18 cellular contexts compared by ENCODE assay signal in the genomic region with DNA sequence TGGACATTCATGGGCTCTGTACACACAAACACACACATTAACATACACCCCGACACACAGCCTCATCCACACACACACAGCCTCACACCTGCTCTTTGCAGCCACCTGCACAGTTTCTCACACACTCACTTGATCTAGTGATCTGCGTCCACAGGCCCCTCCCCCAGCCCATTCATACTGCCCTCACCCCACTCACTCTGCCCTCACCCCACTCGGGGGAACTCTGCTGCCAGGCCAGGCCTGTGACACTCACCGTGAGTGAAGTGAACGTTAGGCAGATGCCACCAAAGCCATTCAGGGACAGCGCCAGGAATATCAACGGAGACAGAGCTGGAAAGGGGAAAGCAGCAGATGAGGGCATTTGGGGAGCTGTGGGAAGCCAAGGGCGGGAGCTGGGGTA. TPM values are rescaled to one million over a fixed set of nuclear protein-coding genes. Genes with fewer than 3 reads are reported as not detected.
A peak's percentile ranks its signal among the peaks of the same experiment; 100 is the strongest.
DNase-seq lines count a peak whose midpoint lies in the region; ATAC-seq and TF ChIP-seq lines count a peak whose summit lies in the region.
"Had no signal": no experiment of that assay in that cellular context is flagged by ENCODE, and none has a peak within 500 bp of the region (broad histone marks: within the 10 kb centered on the region; RNA-seq: fewer than 3 reads in every experiment).

No MANE protein-coding gene starts in this region.

- H3K23ac ChIP-seq in IMR-90 (ENCODE audit: low read depth, low read length), result no peak overlapping the region

- H3K9ac ChIP-seq in IMR-90 (ENCODE audit: low read depth, low read length), result no peak overlapping the region
- no peak overlapping the region for H3K9ac ChIP-seq in liver (ENCODE audit: low read depth in 1 of 2, low read length in 2 of 2)

- no peak overlapping the region for H3K18ac ChIP-seq in IMR-90 (ENCODE audit: low read depth, low read length)

- H3K27ac Mint-ChIP-seq in brain, result peak overlapping the region; percentile 31 to 92 (median 82)
- H3K27ac Mint-ChIP-seq in naive thymus-derived CD4-positive, alpha-beta T cell, result peak overlapping the region in 1 of 9 donors; percentile 20
- H3K27ac Mint-ChIP-seq: activated naive CD4-positive, alpha-beta T cell treated with anti-CD3 and anti-CD28 coated beads for 36 hours had no signal

- H3K4me1 ChIP-seq in IMR-90 (ENCODE audit: control insufficient read depth, insufficient read depth, low read length), result peaks cover 15% of the 10 kb centered on the region
- peaks cover 44 to 89% (median 82%) of the 10 kb centered on the region in 4 donors for H3K4me1 ChIP-seq in liver (ENCODE audit: control insufficient read depth in 4 of 4, insufficient read depth in 4 of 4, low read length in 3 of 4)
- H3K4me1 ChIP-seq in thyroid gland, result peaks cover 19 to 42% of the 10 kb centered on the region in 2 donors
- H3K4me1 ChIP-seq in naive thymus-derived CD4-positive, alpha-beta T cell (ENCODE audit: control insufficient read depth in 2 of 2, insufficient read depth in 2 of 2, low read length in 2 of 2), result no peaks in the 10 kb centered on the region

- no peaks in the 10 kb centered on the region for H3K36me3 Mint-ChIP-seq in brain
- H3K36me3 Mint-ChIP-seq in naive thymus-derived CD4-positive, alpha-beta T cell, result peaks cover 0 to 29% (median 7%) of the 10 kb centered on the region in 5 donors

- no peak overlapping the region for H3K4me3 ChIP-seq in IMR-90 (ENCODE audit: insufficient read depth, low read depth, low read length)
- no peak overlapping the region for H3K4me3 ChIP-seq in liver (ENCODE audit: low read depth in 1 of 3, low read length in 3 of 3)
- H3K4me3 ChIP-seq in thyroid gland (replicated peaks in 1 of 3), result no peak overlapping the region
- H3K4me3 ChIP-seq in naive thymus-derived CD4-positive, alpha-beta T cell (ENCODE audit: low read length), result no peak overlapping the region

- in situ Hi-C loops in IMR-90 (cut with MboI; ENCODE audit: low sequenced_read_pairs), result loop anchor here (25.0 kb wide), 1 partner anchor 663 kb away; no protein-coding TSS in a partner anchor

- TF ChIP-seq POLR2A in IMR-90 (IDR thresholded peaks at IDR 0.05; ENCODE audit: low read depth, low read length) (no peak), thyroid gland (IDR thresholded peaks at IDR 0.05) (no peak)

- no peaks in the 10 kb centered on the region; the same call in 1 of the 2 replicates for H4K20me1 ChIP-seq in IMR-90 (ENCODE audit: insufficient read depth, low read length)

- H3K4ac ChIP-seq in IMR-90 (ENCODE audit: low read depth, low read length), result no peak overlapping the region; the same call in 1 of the 2 replicates

- H3K4me2 ChIP-seq in IMR-90 (ENCODE audit: low read depth, low read length), result no peak overlapping the region

- peak overlapping the region; percentile 72 to 83 (median 77) for H3K4me3 Mint-ChIP-seq in brain
- H3K4me3 Mint-ChIP-seq in naive thymus-derived CD4-positive, alpha-beta T cell, result peak overlapping the region in 1 of 10 donors; percentile 57
- H3K4me3 Mint-ChIP-seq: activated naive CD4-positive, alpha-beta T cell treated with anti-CD3 and anti-CD28 coated beads for 36 hours; central memory CD8-positive, alpha-beta T cell had no signal

- CTCF ChIA-PET in IMR-90 (lab: Yijun Ruan, JAX), result interaction anchor here (0.6 kb wide), 1 partner anchor 42 kb away, joined by 3 read pairs; no protein-coding TSS in a partner anchor
- CTCF ChIA-PET in naive thymus-derived CD4-positive, alpha-beta T cell (lab: Charles Lee), result interaction anchor here (0.6 to 14.7 kb wide), 2 partner anchors 27 to 212 kb away, joined by 3 to 286 read pairs; a partner anchor contains a TSS

- H3K9me3 ChIP-seq in IMR-90 (ENCODE audit: control insufficient read depth, insufficient read depth, low read length) (no peaks in the 10 kb centered on the region), liver (ENCODE audit: control insufficient read depth in 4 of 4, low read length in 3 of 4) (no peaks in the 10 kb centered on the region), thyroid gland (no peaks in the 10 kb centered on the region)
- H3K9me3 ChIP-seq in naive thymus-derived CD4-positive, alpha-beta T cell (ENCODE audit: control insufficient read depth in 2 of 3, low read length in 3 of 3), result no peaks in the 10 kb centered on the region

- H2AK5ac ChIP-seq in IMR-90 (ENCODE audit: low read depth, low read length), result peak overlapping the region; percentile 8; the same call in 1 of the 2 replicates

- dilution Hi-C loops in IMR-90 (cut with HindIII; ENCODE audit: low sequenced_read_pairs, unreplicated experiment), result no loop called here

- H3K36me3 ChIP-seq in IMR-90 (ENCODE audit: control insufficient read depth, insufficient read depth, low read length) (peaks cover 26% of the 10 kb centered on the region), liver (ENCODE audit: control insufficient read depth in 4 of 4, insufficient read depth in 3 of 4, low read depth in 1 of 4, low read length in 3 of 4) (peaks cover 0 to 13% (median 7%) of the 10 kb centered on the region in 4 donors), thyroid gland (no peaks in the 10 kb centered on the region)
- H3K36me3 ChIP-seq in naive thymus-derived CD4-positive, alpha-beta T cell (ENCODE audit: control insufficient read depth in 2 of 3, insufficient read depth in 3 of 3, low read length in 3 of 3), result peaks cover 0 to 24% (median 0%) of the 10 kb centered on the region in 3 experiments

- H3K9me3 Mint-ChIP-seq in brain, result no peaks in the 10 kb centered on the region
- H3K9me3 Mint-ChIP-seq in naive thymus-derived CD4-positive, alpha-beta T cell, result no peaks in the 10 kb centered on the region
- H3K9me3 Mint-ChIP-seq: activated naive CD4-positive, alpha-beta T cell treated with anti-CD3 and anti-CD28 coated beads for 36 hours; central memory CD8-positive, alpha-beta T cell had no signal

- H3K14ac ChIP-seq in IMR-90 (replicated peaks; ENCODE audit: low read depth, low read length), result no peak overlapping the region

- no peak overlapping the region for H2BK20ac ChIP-seq in IMR-90 (ENCODE audit: low read depth, low read length)

- H3K27me3 ChIP-seq in IMR-90 (ENCODE audit: control insufficient read depth, insufficient read depth, low read length), result no peaks in the 10 kb centered on the region
- no peaks in the 10 kb centered on the region for H3K27me3 ChIP-seq in liver (ENCODE audit: control insufficient read depth in 4 of 4, insufficient read depth in 4 of 4, low read length in 3 of 4)
- H3K27me3 ChIP-seq in thyroid gland, result no peaks in the 10 kb centered on the region
- no peaks in the 10 kb centered on the region for H3K27me3 ChIP-seq in naive thymus-derived CD4-positive, alpha-beta T cell (ENCODE audit: control insufficient read depth in 2 of 2, insufficient read depth in 2 of 2, low read length in 2 of 2)

- no peak overlapping the region for H2BK15ac ChIP-seq in IMR-90 (ENCODE audit: low read depth, low read length)

- peaks cover 3 to 26% of the 10 kb centered on the region in 2 experiments; a peak in 3 of 4 replicates for H3K79me1 ChIP-seq in IMR-90 (ENCODE audit: low read depth in 1 of 2, low read length in 2 of 2)

- DNase-seq in IMR-90, result no peak
- no peak for DNase-seq in thyroid gland
- no peak for DNase-seq in inferior parietal cortex (ENCODE audit: extremely low spot score)
- DNase-seq in NCI-H1092 treated with DMSO at 0.1 percent for 48 hours (lab: John Stamatoyannopoulos, UW), result no peak
- no peak for DNase-seq in NCI-H146 treated with DMSO at 0.1 percent for 48 hours (lab: John Stamatoyannopoulos, UW; ENCODE audit: unreplicated experiment)
- DNase-seq in naive thymus-derived CD4-positive, alpha-beta T cell, result no peak
- DNase-seq: activated CD8-positive, alpha-beta memory T cell treated with anti-CD3 and anti-CD28 coated beads for 24 hours; activated naive CD4-positive, alpha-beta T cell treated with anti-CD3 and anti-CD28 coated beads for 36 hours; NCI-H1436 treated with DMSO at 0.1 percent for 48 hours; NCI-H748 treated with DMSO at 0.1 percent for 48 hours; retina; stimulated activated CD4-positive, alpha-beta T cell treated with anti-CD3 and anti-CD28 coated beads, Interleukin-4, amount 100 ng/mL, for 4 hours; stimulated activated naive CD4-positive, alpha-beta T cell had no signal

- H3K9me1 ChIP-seq in IMR-90 (ENCODE audit: insufficient read depth, low read length), result peaks cover 13% of the 10 kb centered on the region; the same call in 1 of the 2 replicates

- peak overlapping the region; percentile 87 for H2AK9ac ChIP-seq in IMR-90 (replicated peaks; ENCODE audit: low read depth, low read length, poor library complexity)

- BruUV-seq in IMR-90 (replicated peaks; lab: Mats Ljungman, UMichigan), result no TSS peak

- H3K27ac ChIP-seq in IMR-90 (ENCODE audit: insufficient read depth, low read length), result no peak overlapping the region
- peak overlapping the region; percentile 79 to 82 for H3K27ac ChIP-seq in liver (ENCODE audit: low read depth in 1 of 2, low read length in 2 of 2)
- peak overlapping the region; percentile 72 to 91 (median 85) for H3K27ac ChIP-seq in thyroid gland
- no peak overlapping the region for H3K27ac ChIP-seq in naive thymus-derived CD4-positive, alpha-beta T cell (ENCODE audit: low read depth, low read length)

- intact Hi-C loops in IMR-90 (cut with micrococcal nuclease) (no loop called here), thyroid gland (cut with DNase I) (no loop called here)
- intact Hi-C loops in naive thymus-derived CD4-positive, alpha-beta T cell (cut with micrococcal nuclease), result no loop called here

- no peak overlapping the region; a peak in 1 of 4 replicates for H4K8ac ChIP-seq in IMR-90 (ENCODE audit: low read depth in 2 of 2, low read length in 2 of 2)

- ATAC-seq in IMR-90 (ENCODE audit: low read depth), result no peak
- no peak for ATAC-seq in naive thymus-derived CD4-positive, alpha-beta T cell

- H3K27me3 Mint-ChIP-seq in brain, result peaks cover 14% of the 10 kb centered on the region
- H3K27me3 Mint-ChIP-seq in naive thymus-derived CD4-positive, alpha-beta T cell, result no peaks in the 10 kb centered on the region
- H3K27me3 Mint-ChIP-seq: central memory CD8-positive, alpha-beta T cell had no signal

- POLR2A ChIA-PET in IMR-90 (lab: Charles Lee; ENCODE audit: unreplicated experiment), result no interaction called here
- POLR2A ChIA-PET in naive thymus-derived CD4-positive, alpha-beta T cell (lab: Charles Lee), result interaction anchor here (1.1 kb wide), 1 partner anchor 29 kb away, joined by 4 read pairs; no protein-coding TSS in a partner anchor

- WGBS in IMR-90 (ENCODE audit: extremely low coverage in 2 of 2, insufficient read length in 1 of 2), 2 experiments, result 43% methylated on average over 3 of the region's 8 CpGs; no CpG with 5 or more reads in 1 of the 2 experiments
- 54% methylated on average over 8 of the region's 8 CpGs for WGBS in liver
- WGBS in thyroid gland, 2 donors, result 76 to 83% methylated on average over 8 of the region's 8 CpGs

- no peak overlapping the region for H4K91ac ChIP-seq in IMR-90 (ENCODE audit: insufficient read depth, low read depth, low read length)

- TF ChIP-seq CTCF in IMR-90 (conservative IDR thresholded peaks at IDR 0.05; ENCODE audit: low read depth, low read length) (no peak), brain (conservative IDR thresholded peaks at IDR 0.05) (no peak), liver (IDR thresholded peaks at IDR 0.05; ENCODE audit: low read depth, low read length, missing input control) (no peak), thyroid gland (IDR thresholded peaks at IDR 0.05) (no peak)

- no peak overlapping the region for H3K56ac ChIP-seq in IMR-90 (ENCODE audit: extremely low read depth, insufficient read depth, low read length)

- H2AFZ ChIP-seq in IMR-90 (replicated peaks; ENCODE audit: low read length, poor library complexity), result peak overlapping the region; percentile 18

- TF ChIP-seq RAD21 in IMR-90 (IDR thresholded peaks at IDR 0.05; ENCODE audit: low read length) (no peak), liver (IDR thresholded peaks at IDR 0.05) (no peak)

- no peak overlapping the region for H4K5ac ChIP-seq in IMR-90 (ENCODE audit: low read depth, low read length)

- H2BK120ac ChIP-seq in IMR-90 (ENCODE audit: low read depth, low read length), result no peak overlapping the region

- H2BK5ac ChIP-seq in IMR-90 (ENCODE audit: low read depth, low read length, poor library complexity, severe bottlenecking), result no peak overlapping the region

- H3K4me1 Mint-ChIP-seq in brain, result peaks cover 32% of the 10 kb centered on the region
- peaks cover 0 to 7% (median 6%) of the 10 kb centered on the region in 7 donors for H3K4me1 Mint-ChIP-seq in naive thymus-derived CD4-positive, alpha-beta T cell
- H3K4me1 Mint-ChIP-seq: central memory CD8-positive, alpha-beta T cell had no signal

RNA-seq across cellular contexts. Expression of a gene that starts 15.0 kb away (rescaled TPM):
- total RNA-seq in IMR-90 (2012; rRNA removed) (8.6 and 10.0 TPM in 2 replicates), liver (100 to 1,000 TPM; 107 to 171 TPM), thyroid gland (10 to 100 TPM; 20.3 to 64.1 (median 28.8) TPM)
- polyA plus RNA-seq in IMR-90 (2012; rRNA removed) (15.9 and 17.0 TPM in 2 replicates), brain (ENCODE audit: insufficient read depth, low read depth, low replicate concordance) (1.6 TPM), liver (100 to 1,000 TPM in 1 of 2 donors, 10 to 100 TPM in 1; 85.6 to 108 TPM)
- polyA plus RNA-seq in IMR-90 (2012; cell fraction: cytosol; rRNA removed), result 8.6 and 18.4 TPM in 2 replicates
- polyA plus RNA-seq in IMR-90 (2012; cell fraction: nucleus; rRNA removed; ENCODE audit: low replicate concordance), result 34.7 and 55.4 TPM in 2 replicates
- total RNA-seq in naive thymus-derived CD4-positive, alpha-beta T cell, result 10 to 100 TPM; 10.1 to 19.2 (median 16.3) TPM
- 10 to 100 TPM; 12.7 to 15.4 TPM for polyA plus RNA-seq in naive thymus-derived CD4-positive, alpha-beta T cell

RNA-seq across cellular contexts. Expression of a gene that starts 30.0 kb away (rescaled TPM):
- total RNA-seq in IMR-90 (2012; rRNA removed), result 70.0 and 96.8 TPM in 2 replicates
- polyA plus RNA-seq in IMR-90 (2012; rRNA removed), result 135 and 148 TPM in 2 replicates
- 102 and 363 TPM in 2 replicates for polyA plus RNA-seq in IMR-90 (2012; cell fraction: cytosol; rRNA removed)
- polyA plus RNA-seq in IMR-90 (2012; cell fraction: nucleus; rRNA removed; ENCODE audit: low replicate concordance), result 26.0 and 35.1 TPM in 2 replicates
- 98.7 TPM for polyA plus RNA-seq in brain (ENCODE audit: insufficient read depth, low read depth, low replicate concordance)
- 10 to 100 TPM; 19.8 to 23.7 TPM for total RNA-seq in liver
- 10 to 100 TPM; 36.9 to 77.4 TPM for polyA plus RNA-seq in liver
- 10 to 100 TPM; 29.8 to 43.7 (median 37.4) TPM for total RNA-seq in thyroid gland
- total RNA-seq in naive thymus-derived CD4-positive, alpha-beta T cell, result 10 to 100 TPM; 23.7 to 52.8 (median 34.7) TPM
- 10 to 100 TPM; 76.5 to 79.4 TPM for polyA plus RNA-seq in naive thymus-derived CD4-positive, alpha-beta T cell

RNA-seq across cellular contexts. Expression of a gene that starts 36.9 kb away (rescaled TPM):
- total RNA-seq in IMR-90 (2012; rRNA removed), result not detected in 2 replicates
- polyA plus RNA-seq in IMR-90 (2012; rRNA removed), result not detected in 2 replicates
- not detected in 2 replicates for polyA plus RNA-seq in IMR-90 (2012; cell fraction: cytosol; rRNA removed)
- not detected in 2 replicates for polyA plus RNA-seq in IMR-90 (2012; cell fraction: nucleus; rRNA removed; ENCODE audit: low replicate concordance)
- not detected for polyA plus RNA-seq in brain (ENCODE audit: insufficient read depth, low read depth, low replicate concordance)
- not detected for total RNA-seq in liver
- polyA plus RNA-seq in liver, result not detected
- total RNA-seq in thyroid gland, result not detected
- not detected for total RNA-seq in naive thymus-derived CD4-positive, alpha-beta T cell
- polyA plus RNA-seq in naive thymus-derived CD4-positive, alpha-beta T cell, result under 1 TPM; 0.28 to 0.44 TPM
- total RNA-seq: activated naive CD4-positive, alpha-beta T cell treated with anti-CD3 and anti-CD28 coated beads for 36 hours; epithelial cell of proximal tubule; mucosa of gallbladder had no signal

RNA-seq across cellular contexts. Expression of a gene that starts 40.2 kb away (rescaled TPM):
- total RNA-seq in IMR-90 (2012; rRNA removed) (not detected in 2 replicates), liver (under 1 TPM; 0.75 to 0.89 TPM), thyroid gland (10 to 100 TPM; 11.2 to 27.6 (median 17.1) TPM)
- polyA plus RNA-seq in IMR-90 (2012; rRNA removed) (0.83 and 1.5 TPM in 2 replicates), brain (ENCODE audit: insufficient read depth, low read depth, low replicate concordance) (14.0 TPM), liver (10 to 100 TPM in 1 of 2 donors, 1 to 10 TPM in 1; 5.5 to 18.1 TPM)
- 1.2 and 2.7 TPM in 2 replicates for polyA plus RNA-seq in IMR-90 (2012; cell fraction: cytosol; rRNA removed)
- polyA plus RNA-seq in IMR-90 (2012; cell fraction: nucleus; rRNA removed; ENCODE audit: low replicate concordance), result 0.52 and 0.96 TPM in 2 replicates
- total RNA-seq in naive thymus-derived CD4-positive, alpha-beta T cell, result under 1 TPM in 3 of 5 experiments, not detected in 2; 0.19 to 0.47 (median 0.27) TPM
- polyA plus RNA-seq in naive thymus-derived CD4-positive, alpha-beta T cell, result under 1 TPM; 0.08 to 0.44 TPM

Comparison
In these comparisons a context has a peak if more than half of its experiments do, and no peak if none do; other contexts are left out.
1. H3K27ac ChIP-seq: peak in liver (2 of 2) and thyroid gland (3 of 3); none in IMR-90 (single experiment) and naive thymus-derived CD4-positive, alpha-beta T cell (single experiment).